20 cellular contexts compared by ENCODE assay signal in genomic region chrX:136646602-136647239, GRCh38. TPM values are rescaled to one million over a fixed set of nuclear protein-coding genes. Genes with fewer than 3 reads are reported as not detected.
DNase-seq lines count a peak whose midpoint lies in the region; ATAC-seq, FAIRE-seq and TF ChIP-seq lines count a peak whose summit lies in the region.
"Had no signal": no experiment of that assay in that cellular context is flagged by ENCODE, and none has a peak within 500 bp of the region (broad histone marks: within the 10 kb centered on the region; RNA-seq: fewer than 3 reads in every experiment).

No MANE protein-coding gene starts in this region.

- no peak for DNase-seq in GM12891 (ENCODE audit: insufficient read length, low spot score)
- peak in 2 of 3 donors; percentile 47 to 68 for DNase-seq in Peyer's patch
- peak; percentile 14 for DNase-seq in activated gamma-delta T cell treated with anti-CD3 and anti-CD28 coated beads, Interleukin-2, amount 50 U/mL, for 16 hours (ENCODE audit: low read depth)
- DNase-seq in stimulated activated CD4-positive, alpha-beta T cell treated with anti-CD3 and anti-CD28 coated beads, Interleukin-2, amount 100 ng/mL, for 4 hours (ENCODE audit: low read depth) = peak; percentile 59
- no peak for DNase-seq in HAP-1 (ENCODE audit: low spot score in 2 of 2)
- DNase-seq in NCI-H1417 (lab: John Stamatoyannopoulos, UW) = no peak
- DNase-seq: caudate nucleus, glutamatergic neuron, islet precursor cell, NCI-H2029 treated with DMSO at 0.1 percent for 48 hours, NCI-H774 had no signal

- no peaks in the 10 kb centered on the region for H3K27me3 ChIP-seq in Peyer's patch
- no peaks in the 10 kb centered on the region; the same call in 1 of the 2 replicates for H3K27me3 ChIP-seq in HAP-1 (ENCODE audit: low read depth)

- TF ChIP-seq CTCF in Peyer's patch (IDR thresholded peaks at IDR 0.05) = no peak

- ATAC-seq in GM18868 (IDR thresholded peaks at IDR 0.05; ENCODE audit: unreplicated experiment) = no peak
- ATAC-seq in GM19397 (IDR thresholded peaks at IDR 0.05; ENCODE audit: unreplicated experiment) = no peak
- ATAC-seq: Right ventricle myocardium inferior had no signal

- H3K4me3 ChIP-seq in Peyer's patch (no peak overlapping the region), HAP-1 (no peak overlapping the region)

- H3K9me3 ChIP-seq in Peyer's patch = no peaks in the 10 kb centered on the region
- H3K9me3 ChIP-seq in HAP-1 = no peaks in the 10 kb centered on the region

- H3K36me3 ChIP-seq in Peyer's patch = no peaks in the 10 kb centered on the region
- no peaks in the 10 kb centered on the region for H3K36me3 ChIP-seq in HAP-1 (replicated peaks)

- peak; percentile 62 for FAIRE-seq in GM12891 (lab: Jason Lieb, UNC)
- FAIRE-seq: H1, TTC549 had no signal

- no peaks in the 10 kb centered on the region for H3K4me1 ChIP-seq in Peyer's patch
- no peaks in the 10 kb centered on the region for H3K4me1 ChIP-seq in HAP-1

- no peak for TF ChIP-seq POLR2A in GM12891 (IDR thresholded peaks at IDR 0.05; ENCODE audit: low read depth, low read length)
- TF ChIP-seq POLR2A in Peyer's patch (IDR thresholded peaks at IDR 0.05) = no peak

- in situ Hi-C loops in HAP-1 (cut with MboI; ENCODE audit: low sequenced_read_pairs) = no loop called here

- no peak overlapping the region for H3K27ac ChIP-seq in Peyer's patch

TF ChIP-seq in GM12891, 5 proteins besides CTCF, POLR2A, EP300 and RAD21:
- no peak for TF ChIP-seq POU2F2 (IDR thresholded peaks at IDR 0.05; ENCODE audit: low read depth, low read length)
- TF ChIP-seq PAX5 (IDR thresholded peaks at IDR 0.05; ENCODE audit: insufficient read depth, low read length, severe bottlenecking) = no peak
- TF ChIP-seq SPI1 (IDR thresholded peaks at IDR 0.05; ENCODE audit: low read depth, low read length) = no peak
- TF ChIP-seq POLR2AphosphoS5 (IDR thresholded peaks at IDR 0.05; ENCODE audit: low read depth, low read length) = no peak
- no peak for TF ChIP-seq TAF1 (IDR thresholded peaks at IDR 0.05; ENCODE audit: low read depth, low read length)
TF ChIP-seq in GM12891: peak in this region for 0.

RNA-seq across cellular contexts. Expression of gene CD40LG, which starts 1.2 kb away (rescaled TPM):
- polyA plus RNA-seq in GM12891 (2012; ENCODE audit: low read depth, missing spikeins) = 0.21 TPM
- under 1 TPM in 1 of 4 donors, not detected in 3; 0.94 TPM for total RNA-seq in Peyer's patch
- total RNA-seq: Daoy, epithelial cell of proximal tubule, H1, mesothelial cell of epicardium, osteocyte, Right ventricle myocardium inferior had no signal
- polyA plus RNA-seq: H1 had no signal

Comparison
In these comparisons a context has a peak if more than half of its experiments do, and no peak if none do; other contexts are left out.
1. DNase-seq: peak in Peyer's patch (2 of 3), activated gamma-delta T cell treated with anti-CD3 and anti-CD28 coated beads, Interleukin-2, amount 50 U/mL, for 16 hours (single experiment) and stimulated activated CD4-positive, alpha-beta T cell treated with anti-CD3 and anti-CD28 coated beads, Interleukin-2, amount 100 ng/mL, for 4 hours (single experiment); none in GM12891 (single experiment), HAP-1 (0 of 2) and NCI-H1417 (0 of 3).